8 cellular contexts compared by ENCODE assay signal in the genomic region with DNA sequence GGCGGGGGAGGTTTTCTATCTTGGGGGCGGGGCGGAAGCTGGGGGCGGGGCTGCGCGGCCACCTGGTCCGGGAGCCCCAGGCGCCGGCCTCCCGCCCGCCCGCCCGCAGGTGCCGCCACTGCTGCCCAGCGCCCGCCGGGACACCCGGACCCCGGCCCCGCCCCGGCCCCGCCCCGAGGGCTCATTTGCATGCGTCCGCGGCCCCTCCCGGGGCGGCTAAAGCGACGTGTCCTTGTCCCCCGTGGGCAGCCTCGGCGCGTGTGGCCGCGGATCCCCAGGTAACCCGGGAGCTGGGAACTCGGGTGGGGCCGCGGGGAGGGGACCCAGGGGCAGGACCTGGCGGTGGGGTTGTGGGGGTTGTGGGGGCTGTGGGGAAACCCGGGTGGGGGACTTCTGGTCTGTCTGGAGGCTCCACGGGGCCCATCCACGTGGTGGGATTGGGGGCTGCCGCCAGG. TPM values are rescaled to one million over a fixed set of nuclear protein-coding genes. Genes with fewer than 3 reads are reported as not detected.
DNase-seq lines count a peak whose midpoint lies in the region; ATAC-seq and TF ChIP-seq lines count a peak whose summit lies in the region.

A gene (plus strand): TSS at position 219 of the 455 bp plus-strand sequence. CDS start 871 bp downstream, outside the sequence.

- peaks cover 0 to 18% (median 0%) of the 10 kb centered on the region in 4 donors for H3K27me3 ChIP-seq in esophagus squamous epithelium

- no peaks in the 10 kb centered on the region for H3K9me3 Mint-ChIP-seq in WTC11
- H3K9me3 Mint-ChIP-seq in osteocyte (ENCODE audit: unreplicated experiment): no peaks in the 10 kb centered on the region

- no peaks in the 10 kb centered on the region for H3K27me3 Mint-ChIP-seq in WTC11 (ENCODE audit: low read depth)
- no peaks in the 10 kb centered on the region for H3K27me3 Mint-ChIP-seq in osteocyte (ENCODE audit: unreplicated experiment)

- H3K9me3 ChIP-seq in esophagus squamous epithelium: no peaks in the 10 kb centered on the region

- TF ChIP-seq CTCF in WTC11 (IDR thresholded peaks at IDR 0.05) (no peak), esophagus squamous epithelium (IDR thresholded peaks at IDR 0.05) (no peak), osteocyte (IDR thresholded peaks at IDR 0.05) (no peak)

- no peak for TF ChIP-seq POLR2A in esophagus squamous epithelium (IDR thresholded peaks at IDR 0.05)

- 0 out of 2 replicates have a peak within 1 kb of the TSS, but pooled peaks have one; percentile 53 for H3K27ac Mint-ChIP-seq in WTC11
- no peak within 1 kb of the TSS for H3K27ac Mint-ChIP-seq in osteocyte (ENCODE audit: unreplicated experiment)

- H3K4me3 Mint-ChIP-seq in WTC11 (peak within 1 kb of the TSS; percentile 64), osteocyte (ENCODE audit: unreplicated experiment) (peak within 1 kb of the TSS; percentile 54)

- H3K27ac ChIP-seq in esophagus squamous epithelium: peak within 1 kb of the TSS in 1 of 4 donors; percentile 65

- 0 out of 2 replicates have a peak, but pooled peaks cover 4% of the 10 kb centered on the region for H3K4me1 Mint-ChIP-seq in WTC11
- H3K4me1 Mint-ChIP-seq in osteocyte (ENCODE audit: unreplicated experiment): peaks cover 4% of the 10 kb centered on the region

- no CpG with 5 or more reads among the region's 45 CpGs for WGBS in esophagus squamous epithelium, 2 donors

- H3K4me3 ChIP-seq in esophagus squamous epithelium: peak within 1 kb of the TSS; percentile 27 to 65 (median 38)

- peak; percentile 85 for DNase-seq in COLO668 (lab: John Stamatoyannopoulos, UW; ENCODE audit: unreplicated experiment)
- DNase-seq in WTC11 (ENCODE audit: low spot score): peak; percentile 63
- no peak for DNase-seq in esophagus squamous epithelium (lab: John Stamatoyannopoulos, UW)
- DNase-seq in osteocyte (ENCODE audit: extremely low spot score, unreplicated experiment): no peak
- DNase-seq in HEK293T (ENCODE audit: extremely low spot score): no peak

- H3K4me1 ChIP-seq in esophagus squamous epithelium: peaks cover 8 to 15% (median 11%) of the 10 kb centered on the region in 3 donors

- ATAC-seq in HG02798 (IDR thresholded peaks at IDR 0.05; ENCODE audit: poor library complexity, unreplicated experiment): peak; percentile 60
- peak; percentile 31 for ATAC-seq in WTC11
- no peak for ATAC-seq in HG03342 (IDR thresholded peaks at IDR 0.05; ENCODE audit: unreplicated experiment)
- no peak for ATAC-seq in HG03521 (IDR thresholded peaks at IDR 0.05; ENCODE audit: unreplicated experiment)

- CTCF ChIA-PET in WTC11 (lab: Charles Lee) (interaction anchor here (0.8 to 1.6 kb wide), 3 partner anchors 34 to 197 kb away, joined by 3 to 4 read pairs (median 4); no protein-coding TSS in a partner anchor), HEK293T (lab: Yijun Ruan, JAX) (interaction anchor here (0.6 kb wide), 1 partner anchor 49 kb away, joined by 3 read pairs; no protein-coding TSS in a partner anchor)

- H3K36me3 ChIP-seq in esophagus squamous epithelium: peaks cover 0 to 37% (median 0%) of the 10 kb centered on the region in 3 donors

- POLR2A ChIA-PET in WTC11 (lab: Charles Lee): no interaction called here
- POLR2A ChIA-PET in HEK293T (lab: Yijun Ruan, JAX): no interaction called here

- H3K36me3 Mint-ChIP-seq in WTC11 (peaks cover 8% of the 10 kb centered on the region; the same call in 1 of the 2 replicates), osteocyte (ENCODE audit: unreplicated experiment) (peaks cover 12% of the 10 kb centered on the region)

- intact Hi-C loops in esophagus squamous epithelium (cut with DNase I): no loop called here

TF ChIP-seq in WTC11, 78 proteins besides CTCF, POLR2A, EP300 and RAD21:
- TF ChIP-seq ESRRA (CRISPR knock-in tag; IDR thresholded peaks at IDR 0.05; ENCODE audit: borderline replicate concordance) (no peak), TP53 (CRISPR knock-in tag; IDR thresholded peaks at IDR 0.05) (no peak), ETV6 (CRISPR knock-in tag; IDR thresholded peaks at IDR 0.05) (no peak)

TF ChIP-seq in HEK293T, 16 proteins besides CTCF, POLR2A, EP300 and RAD21:
- TF ChIP-seq, protein P1, sequence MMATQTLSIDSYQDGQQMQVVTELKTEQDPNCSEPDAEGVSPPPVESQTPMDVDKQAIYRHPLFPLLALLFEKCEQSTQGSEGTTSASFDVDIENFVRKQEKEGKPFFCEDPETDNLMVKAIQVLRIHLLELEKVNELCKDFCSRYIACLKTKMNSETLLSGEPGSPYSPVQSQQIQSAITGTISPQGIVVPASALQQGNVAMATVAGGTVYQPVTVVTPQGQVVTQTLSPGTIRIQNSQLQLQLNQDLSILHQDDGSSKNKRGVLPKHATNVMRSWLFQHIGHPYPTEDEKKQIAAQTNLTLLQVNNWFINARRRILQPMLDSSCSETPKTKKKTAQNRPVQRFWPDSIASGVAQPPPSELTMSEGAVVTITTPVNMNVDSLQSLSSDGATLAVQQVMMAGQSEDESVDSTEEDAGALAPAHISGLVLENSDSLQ (IDR thresholded peaks at IDR 0.05): no peak
- TF ChIP-seq FOXA1 (IDR thresholded peaks at IDR 0.05) (no peak), ELF4 (IDR thresholded peaks at IDR 0.05) (no peak), BHLHE40 (IDR thresholded peaks at IDR 0.05; ENCODE audit: borderline replicate concordance) (no peak), HDGF (IDR thresholded peaks at IDR 0.05; ENCODE audit: borderline replicate concordance) (no peak), NFRKB (IDR thresholded peaks at IDR 0.05) (no peak), FOXK2 (IDR thresholded peaks at IDR 0.05) (no peak), L3MBTL2 (conservative IDR thresholded peaks at IDR 0.05) (no peak), FOXM1 (IDR thresholded peaks at IDR 0.05; ENCODE audit: borderline replicate concordance) (no peak), LEF1 (IDR thresholded peaks at IDR 0.05; ENCODE audit: borderline replicate concordance) (no peak), ZNF384 (IDR thresholded peaks at IDR 0.05) (no peak), SP1 (IDR thresholded peaks at IDR 0.05) (no peak), TARDBP (IDR thresholded peaks at IDR 0.05) (no peak), SUZ12 (IDR thresholded peaks at IDR 0.05) (no peak), CTBP1 (IDR thresholded peaks at IDR 0.05; ENCODE audit: borderline replicate concordance) (no peak), ARNT (IDR thresholded peaks at IDR 0.05) (no peak)
TF ChIP-seq in HEK293T: peak in this region for 0.

RNA-seq across cellular contexts. Expression of the gene that starts here (rescaled TPM):
- 2.7 to 3.3 TPM (median 2.8 TPM) in 3 replicates for total RNA-seq in WTC11 (2021)
- 1 to 10 TPM in 3 of 4 donors, under 1 TPM in 1; 0.82 to 8.0 (median 2.3) TPM for total RNA-seq in esophagus squamous epithelium
- total RNA-seq in osteocyte: not detected in 2 replicates

Comparison
In these comparisons a context has a peak if more than half of its experiments do, and no peak if none do; other contexts are left out.
1. DNase-seq: peak in COLO668 (single experiment) and WTC11 (single experiment); none in esophagus squamous epithelium (single experiment), osteocyte (single experiment) and HEK293T (single experiment).
2. ATAC-seq: peak in HG02798 (single experiment) and WTC11 (single experiment); none in HG03342 (single experiment) and HG03521 (single experiment).